8 cellular contexts compared by ENCODE assay signal in genomic region chr5:69369369-69370121, GRCh38. TPM values are rescaled to one million over a fixed set of nuclear protein-coding genes. Genes with fewer than 3 reads are reported as not detected.
DNase-seq lines count a peak whose midpoint lies in the region; ATAC-seq and TF ChIP-seq lines count a peak whose summit lies in the region.

AK6 (minus strand) TSS chr5:69369520; CDS start chr5:69369490, 30 bp downstream.
RAD17 (plus strand) TSS chr5:69369818; CDS start chr5:69372209, 2,391 bp downstream.
TAF9 (minus strand) TSS chr5:69369520; CDS start chr5:69365737, 3,783 bp downstream.

- peaks cover 56% of the 10 kb centered on the region for H3K4me1 ChIP-seq in left ventricle myocardium inferior

- intact Hi-C loops in T-helper 1 cell treated with Interleukin-12 subunit alpha and Interleukin-12 subunit beta and Interleukin-4 antibody, amounts not matched to agents 30 ng/mL and 1 ng/mL, for 36 hours (cut with micrococcal nuclease): loop anchor here (1.0 to 10.0 kb wide), 8 partner anchors 37 to 1154 kb away; partner anchors contain the start of genes CCDC125, CDK7, CENPH and PIK3R1
- intact Hi-C loops in left ventricle myocardium inferior (cut with micrococcal nuclease): no loop called here

- H3K27ac Mint-ChIP-seq in progenitor cell of endocrine pancreas: peak within 1 kb of the TSS; percentile 100

- DNase-seq in GM13976 (ENCODE audit: low spot score) (peak; percentile 91), NCI-H146 treated with DMSO at 0.1 percent for 48 hours (lab: John Stamatoyannopoulos, UW; ENCODE audit: unreplicated experiment) (peak; percentile 94), amniotic stem cell (lab: John Stamatoyannopoulos, UW) (peak; percentile 81), left ventricle myocardium inferior (peak; percentile 94), progenitor cell of endocrine pancreas (ENCODE audit: low spot score, unreplicated experiment) (peak; percentile 80), ureter (ENCODE audit: low spot score) (peak; percentile 91)

- no peaks in the 10 kb centered on the region for H3K27me3 ChIP-seq in left ventricle myocardium inferior (ENCODE audit: low read depth)

- no peaks in the 10 kb centered on the region for H3K27me3 Mint-ChIP-seq in progenitor cell of endocrine pancreas

- H3K4me3 Mint-ChIP-seq in progenitor cell of endocrine pancreas (ENCODE audit: low read depth): peak within 1 kb of the TSS; percentile 90

- ATAC-seq in HG02870 (IDR thresholded peaks at IDR 0.05; ENCODE audit: unreplicated experiment): peak; percentile 94

- H3K36me3 Mint-ChIP-seq in progenitor cell of endocrine pancreas (ENCODE audit: insufficient read depth): peaks cover 12% of the 10 kb centered on the region

- TF ChIP-seq CTCF in GM13976 (IDR thresholded peaks at IDR 0.05; ENCODE audit: borderline replicate concordance, control extremely low read depth, extremely low read depth, insufficient read depth, missing control alignments) (no peak), left ventricle myocardium inferior (IDR thresholded peaks at IDR 0.05; ENCODE audit: borderline replicate concordance) (no peak), progenitor cell of endocrine pancreas (IDR thresholded peaks at IDR 0.05; ENCODE audit: unreplicated experiment) (no peak)

- no peaks in the 10 kb centered on the region for H3K9me3 ChIP-seq in left ventricle myocardium inferior (replicated peaks)

- H3K9me3 Mint-ChIP-seq in progenitor cell of endocrine pancreas (ENCODE audit: low read depth): no peaks in the 10 kb centered on the region

- peak within 1 kb of the TSS; percentile 97 for H3K27ac ChIP-seq in left ventricle myocardium inferior (replicated peaks)

- in situ Hi-C loops in GM13976 (cut with MboI; ENCODE audit: low sequenced_read_pairs, unreplicated experiment): loop anchor here (25.0 kb wide), 1 partner anchor 282 kb away; the partner anchor contains the start of gene SLC30A5

- peak within 1 kb of the TSS; percentile 89 for H3K4me3 ChIP-seq in left ventricle myocardium inferior

- peaks cover 28% of the 10 kb centered on the region for H3K36me3 ChIP-seq in left ventricle myocardium inferior

- peaks cover 18% of the 10 kb centered on the region for H3K4me1 Mint-ChIP-seq in progenitor cell of endocrine pancreas (ENCODE audit: low read depth)

RNA-seq across cellular contexts. Expression of gene AK6, which starts in this region (rescaled TPM):
- total RNA-seq in T-helper 1 cell treated with Interleukin-12 subunit alpha and Interleukin-12 subunit beta and Interleukin-4 antibody, amounts not matched to agents 30 ng/mL and 1 ng/mL, for 36 hours: 30.8 and 33.3 TPM in 2 replicates
- total RNA-seq in left ventricle myocardium inferior: 39.4 TPM
- 34.0 and 36.1 TPM in 2 replicates for total RNA-seq in progenitor cell of endocrine pancreas
- total RNA-seq in ureter: 29.1 TPM

RNA-seq across cellular contexts. Expression of gene RAD17, which starts in this region (rescaled TPM):
- total RNA-seq in T-helper 1 cell treated with Interleukin-12 subunit alpha and Interleukin-12 subunit beta and Interleukin-4 antibody, amounts not matched to agents 30 ng/mL and 1 ng/mL, for 36 hours: 23.5 and 24.0 TPM in 2 replicates
- total RNA-seq in left ventricle myocardium inferior (19.4 TPM), progenitor cell of endocrine pancreas (35.3 and 36.4 TPM in 2 replicates), ureter (23.1 TPM)

RNA-seq across cellular contexts. Expression of gene TAF9, which starts in this region (rescaled TPM):
- 51.7 and 52.7 TPM in 2 replicates for total RNA-seq in T-helper 1 cell treated with Interleukin-12 subunit alpha and Interleukin-12 subunit beta and Interleukin-4 antibody, amounts not matched to agents 30 ng/mL and 1 ng/mL, for 36 hours
- total RNA-seq in left ventricle myocardium inferior (32.2 TPM), progenitor cell of endocrine pancreas (53.4 and 58.9 TPM in 2 replicates), ureter (49.8 TPM)

Comparison
In these comparisons a context has a peak if more than half of its experiments do, and no peak if none do; other contexts are left out.
1. Peak in every context shown above with its lines: DNase-seq, ATAC-seq, H3K4me3 ChIP-seq and H3K27ac ChIP-seq.